ENCODE assay signal across 12 cellular contexts in genomic region chr12:105257321-105257728, GRCh38. TPM values are rescaled to one million over a fixed set of nuclear protein-coding genes. Genes with fewer than 3 reads are reported as not detected.
DNase-seq lines count a peak whose midpoint lies in the region; ATAC-seq, FAIRE-seq and TF ChIP-seq lines count a peak whose summit lies in the region.
"Had no signal": no experiment of that assay in that cellular context is flagged by ENCODE, and none has a peak within 500 bp of the region (broad histone marks: within the 10 kb centered on the region; RNA-seq: fewer than 3 reads in every experiment).

No MANE protein-coding gene starts in this region.

- no peaks in the 10 kb centered on the region for H3K9me1 ChIP-seq in keratinocyte (ENCODE audit: control insufficient read depth, extremely low read depth, insufficient read depth, low read length)

- BruUV-seq in MCF 10A (replicated peaks; lab: Mats Ljungman, UMichigan) = no TSS peak

- POLR2A ChIA-PET in MCF 10A (lab: Yijun Ruan, JAX) = interaction anchor here (1.1 to 1.5 kb wide), 3 partner anchors 12 to 90 kb away, joined by 3 to 5 read pairs (median 4); partner anchors contain the start of gene APPL2

- dilution Hi-C loops in keratinocyte (cut with MboI; ENCODE audit: extremely low pct_ligation_motif_present, low sequenced_read_pairs) = no loop called here

- H3K27me3 Mint-ChIP-seq in MCF 10A (ENCODE audit: insufficient read depth, unreplicated experiment) (no peaks in the 10 kb centered on the region), neural progenitor cell (ENCODE audit: insufficient read depth, low read depth) (peaks cover 5% of the 10 kb centered on the region)

- H3K4me1 Mint-ChIP-seq in MCF 10A (ENCODE audit: insufficient read depth, unreplicated experiment) (peaks cover 50% of the 10 kb centered on the region), neural progenitor cell (peaks cover 4% of the 10 kb centered on the region)

- no peak overlapping the region for H3K4me2 ChIP-seq in keratinocyte (ENCODE audit: control insufficient read depth, extremely low read depth, insufficient read depth, low read depth, low read length)
- H3K4me2 ChIP-seq in neural progenitor cell = no peak overlapping the region

- H3K79me2 ChIP-seq in keratinocyte (ENCODE audit: control insufficient read depth, insufficient read depth, low read length) (no peaks in the 10 kb centered on the region), neural progenitor cell (ENCODE audit: low read depth) (no peaks in the 10 kb centered on the region)

- H2AFZ ChIP-seq in keratinocyte (ENCODE audit: control insufficient read depth, low read length) = no peak overlapping the region
- H2AFZ ChIP-seq in neural progenitor cell (replicated peaks) = no peak overlapping the region

- H3K27ac Mint-ChIP-seq in MCF 10A (ENCODE audit: low read depth, unreplicated experiment) = peak overlapping the region; percentile 92
- no peak overlapping the region for H3K27ac Mint-ChIP-seq in neural progenitor cell
- H3K27ac Mint-ChIP-seq: stimulated activated effector memory CD8-positive, alpha-beta T cell treated with anti-CD3 and anti-CD28 coated beads, Interleukin-12 subunit alpha, Interleukin-12 subunit beta, amount 100 ng/mL, for 72 hours had no signal

- H3K36me3 Mint-ChIP-seq in MCF 10A (ENCODE audit: insufficient read depth, unreplicated experiment) = peaks cover 6% of the 10 kb centered on the region
- no peaks in the 10 kb centered on the region for H3K36me3 Mint-ChIP-seq in neural progenitor cell
- H3K36me3 Mint-ChIP-seq: stimulated activated effector memory CD8-positive, alpha-beta T cell treated with anti-CD3 and anti-CD28 coated beads, Interleukin-12 subunit alpha, Interleukin-12 subunit beta, amount 100 ng/mL, for 72 hours had no signal

- no peaks in the 10 kb centered on the region for H3F3A ChIP-seq in neural progenitor cell (ENCODE audit: low read depth)

- TF ChIP-seq POLR2A in breast epithelium (IDR thresholded peaks at IDR 0.05) = no peak

- peak; percentile 77 for ATAC-seq in aorta (ENCODE audit: low FRiP score)
- no peak for ATAC-seq in upper lobe of right lung
- ATAC-seq: left colon; stimulated activated effector memory CD8-positive, alpha-beta T cell treated with anti-CD3 and anti-CD28 coated beads, Interleukin-12 subunit alpha, Interleukin-12 subunit beta, amount 100 ng/mL, for 72 hours had no signal

- intact Hi-C loops in MCF 10A (cut with micrococcal nuclease) = no loop called here
- intact Hi-C loops in breast epithelium (cut with DNase I; ENCODE audit: low total_unique reads) = loop anchor here (10.0 kb wide), 1 partner anchor 1577 kb away; no protein-coding TSS in a partner anchor
- intact Hi-C loops in aorta (cut with DNase I) = no loop called here
- intact Hi-C loops in upper lobe of right lung (cut with DNase I) = no loop called here

- H3K27me3 ChIP-seq in breast epithelium (no peaks in the 10 kb centered on the region), keratinocyte (ENCODE audit: control insufficient read depth, extremely low read depth, insufficient read depth, low read length) (no peaks in the 10 kb centered on the region), aorta (ENCODE audit: control insufficient read depth in 1 of 2, insufficient read depth in 2 of 2, low read length in 1 of 2) (no peaks in the 10 kb centered on the region), neural progenitor cell (no peaks in the 10 kb centered on the region), upper lobe of right lung (no peaks in the 10 kb centered on the region)

- CTCF ChIA-PET in MCF 10A (lab: Yijun Ruan, JAX) = no interaction called here

- H3K9me3 Mint-ChIP-seq in MCF 10A (ENCODE audit: unreplicated experiment) (no peaks in the 10 kb centered on the region), neural progenitor cell (no peaks in the 10 kb centered on the region)
- H3K9me3 Mint-ChIP-seq: stimulated activated effector memory CD8-positive, alpha-beta T cell treated with anti-CD3 and anti-CD28 coated beads, Interleukin-12 subunit alpha, Interleukin-12 subunit beta, amount 100 ng/mL, for 72 hours had no signal

- peak overlapping the region in 1 of 2 donors; percentile 15 for H3K27ac ChIP-seq in breast epithelium
- no peak overlapping the region for H3K27ac ChIP-seq in keratinocyte (ENCODE audit: control insufficient read depth, insufficient read depth, low read length)
- peak overlapping the region; percentile 74 to 96 for H3K27ac ChIP-seq in aorta (ENCODE audit: low read depth in 1 of 2, low read length in 2 of 2)
- H3K27ac ChIP-seq in neural progenitor cell = no peak overlapping the region
- H3K27ac ChIP-seq in upper lobe of right lung = no peak overlapping the region
- H3K27ac ChIP-seq: 22Rv1 had no signal

- WGBS in aorta, 2 donors = 37 to 42% methylated on average over 4 of the region's 4 CpGs

- TF ChIP-seq CTCF in MCF 10A (IDR thresholded peaks at IDR 0.05; ENCODE audit: unreplicated experiment) (no peak), breast epithelium (IDR thresholded peaks at IDR 0.05) (no peak), keratinocyte (optimal IDR thresholded peaks at IDR 0.05 in 1 of 3, IDR thresholded peaks at IDR 0.05 in 1 of 3, conservative IDR thresholded peaks at IDR 0.05 in 1 of 3; ENCODE audit: extremely low read depth in 1 of 3, insufficient read depth in 2 of 3, low read length in 3 of 3) (no peak), neural progenitor cell (IDR thresholded peaks at IDR 0.05) (no peak), upper lobe of right lung (IDR thresholded peaks at IDR 0.05) (no peak)

- H3K4me3 ChIP-seq in breast epithelium (no peak overlapping the region), keratinocyte (ENCODE audit: control insufficient read depth in 2 of 3, extremely low read depth in 1 of 3, insufficient read depth in 2 of 3, low read depth in 1 of 3, low read length in 3 of 3) (no peak overlapping the region), aorta (ENCODE audit: low read length in 2 of 2) (no peak overlapping the region), neural progenitor cell (no peak overlapping the region), upper lobe of right lung (no peak overlapping the region)
- H3K4me3 ChIP-seq: esophagus muscularis mucosa had no signal

- H3K9ac ChIP-seq in keratinocyte (ENCODE audit: control insufficient read depth, extremely low read depth, insufficient read depth, low read length) (no peak overlapping the region), neural progenitor cell (no peak overlapping the region)

- H3K4me3 Mint-ChIP-seq in MCF 10A (ENCODE audit: unreplicated experiment) (peak overlapping the region; percentile 15), neural progenitor cell (no peak overlapping the region)
- H3K4me3 Mint-ChIP-seq: stimulated activated effector memory CD8-positive, alpha-beta T cell treated with anti-CD3 and anti-CD28 coated beads, Interleukin-12 subunit alpha, Interleukin-12 subunit beta, amount 100 ng/mL, for 72 hours had no signal

- H3K4me1 ChIP-seq in breast epithelium (no peaks in the 10 kb centered on the region), keratinocyte (ENCODE audit: control insufficient read depth, extremely low read depth, insufficient read depth, low read length) (peaks cover 43% of the 10 kb centered on the region), aorta (ENCODE audit: control insufficient read depth in 1 of 2, insufficient read depth in 2 of 2, low read length in 2 of 2) (peaks cover 7% of the 10 kb centered on the region in 2 donors), neural progenitor cell (no peaks in the 10 kb centered on the region), upper lobe of right lung (no peaks in the 10 kb centered on the region)
- H3K4me1 ChIP-seq: esophagus muscularis mucosa had no signal

- FAIRE-seq in keratinocyte (lab: Jason Lieb, UNC) = peak; percentile 86

- H4K20me1 ChIP-seq in keratinocyte (ENCODE audit: control insufficient read depth, extremely low read depth, insufficient read depth, low read length) (no peaks in the 10 kb centered on the region), neural progenitor cell (ENCODE audit: low read depth) (no peaks in the 10 kb centered on the region)

- H3K36me3 ChIP-seq in breast epithelium (no peaks in the 10 kb centered on the region), keratinocyte (ENCODE audit: control insufficient read depth in 2 of 2, extremely low read depth in 1 of 2, insufficient read depth in 2 of 2, low read length in 2 of 2) (no peaks in the 10 kb centered on the region), aorta (ENCODE audit: control insufficient read depth in 1 of 2, insufficient read depth in 2 of 2, low read length in 1 of 2) (no peaks in the 10 kb centered on the region), neural progenitor cell (no peaks in the 10 kb centered on the region), upper lobe of right lung (no peaks in the 10 kb centered on the region)
- H3K36me3 ChIP-seq: esophagus muscularis mucosa had no signal

- peak; percentile 77 for DNase-seq in MCF 10A (ENCODE audit: unreplicated experiment)
- no peak for DNase-seq in breast epithelium (ENCODE audit: low spot score in 2 of 2)
- DNase-seq in astrocyte of the hippocampus (ENCODE audit: low read depth, low spot score) = peak; percentile 88
- peak; percentile 40 for DNase-seq in keratinocyte (ENCODE audit: low read depth, low spot score)
- DNase-seq in aorta = no peak
- DNase-seq in neural progenitor cell (ENCODE audit: low spot score) = no peak
- DNase-seq in upper lobe of right lung = no peak
- DNase-seq in iPS-NIHi11 (ENCODE audit: low spot score) = no peak
- DNase-seq: left colon had no signal

- H3K9me3 ChIP-seq in breast epithelium (no peaks in the 10 kb centered on the region), keratinocyte (ENCODE audit: control insufficient read depth, low read depth, low read length) (no peaks in the 10 kb centered on the region), aorta (ENCODE audit: control insufficient read depth, low read length) (no peaks in the 10 kb centered on the region), neural progenitor cell (ENCODE audit: low read depth) (no peaks in the 10 kb centered on the region), upper lobe of right lung (no peaks in the 10 kb centered on the region)
- H3K9me3 ChIP-seq: esophagus muscularis mucosa had no signal

RNA-seq across cellular contexts. Expression of gene APPL2, which starts 21.4 kb away (rescaled TPM):
- total RNA-seq in MCF 10A (2022) = 32.5 and 35.5 TPM in 2 replicates
- 100 to 1,000 TPM in 1 of 3 donors, 10 to 100 TPM in 2; 73.0 to 130 (median 89.1) TPM for total RNA-seq in breast epithelium
- 16.2 to 26.1 TPM (median 22.2 TPM) in 3 replicates for polyA plus RNA-seq in keratinocyte
- polyA plus RNA-seq in keratinocyte (2011; ENCODE audit: low read depth) = 94.4 TPM
- polyA plus RNA-seq in keratinocyte (2011; cell fraction: cytosol; rRNA removed) = 15.9 and 18.4 TPM in 2 replicates
- 36.4 and 43.4 TPM in 2 replicates for polyA plus RNA-seq in keratinocyte (2011; cell fraction: nucleus; rRNA removed)
- 13.3 and 45.4 TPM in 2 replicates for polyA plus RNA-seq in keratinocyte (2012; ENCODE audit: low replicate concordance)
- polyA minus RNA-seq in keratinocyte = 6.3 to 24.5 TPM (median 14.3 TPM) in 3 replicates
- 14.8 TPM for polyA minus RNA-seq in keratinocyte (2011; cell fraction: cytosol; rRNA and poly(A)+ RNA removed)
- polyA minus RNA-seq in keratinocyte (2011; cell fraction: nucleus; rRNA and poly(A)+ RNA removed) = 14.1 and 23.2 TPM in 2 replicates
- 10 to 100 TPM; 43.9 to 65.2 TPM for total RNA-seq in aorta
- polyA plus RNA-seq in aorta = 10 to 100 TPM; 15.0 to 48.8 TPM
- 27.7 and 37.5 TPM in 2 replicates for total RNA-seq in neural progenitor cell (ENCODE audit: low replicate concordance)
- 30.9 TPM for total RNA-seq in upper lobe of right lung

Comparison
In these comparisons a context has a peak if more than half of its experiments do, and no peak if none do; other contexts are left out.
1. DNase-seq: peak in MCF 10A (single experiment), astrocyte of the hippocampus (single experiment) and keratinocyte (single experiment); none in breast epithelium (0 of 2), aorta (0 of 2), neural progenitor cell (single experiment), upper lobe of right lung (single experiment) and iPS-NIHi11 (single experiment).
2. H3K27ac ChIP-seq: peak in aorta (2 of 2); none in keratinocyte (single experiment), neural progenitor cell (single experiment) and upper lobe of right lung (single experiment).